2 cellular contexts compared by ENCODE assay signal in genomic region chr4:88531549-88531948, GRCh38.
TF ChIP-seq lines count a peak whose summit lies in the region.

No MANE protein-coding gene starts in this region.

TF ChIP-seq in GM23338, 12 proteins besides CTCF, POLR2A, EP300 and RAD21:
- TF ChIP-seq ZNF331 (CRISPR knock-in tag; IDR thresholded peaks at IDR 0.05; ENCODE audit: low read depth) (no peak), STAT1 (IDR thresholded peaks at IDR 0.05; ENCODE audit: unreplicated experiment) (no peak), EZH2phosphoT487 (IDR thresholded peaks at IDR 0.05; ENCODE audit: unreplicated experiment) (no peak), NANOG (IDR thresholded peaks at IDR 0.05; ENCODE audit: borderline replicate concordance) (no peak), REST (IDR thresholded peaks at IDR 0.05; ENCODE audit: unreplicated experiment) (no peak), JUNB (IDR thresholded peaks at IDR 0.05; ENCODE audit: unreplicated experiment) (no peak), EZH2 (IDR thresholded peaks at IDR 0.05; ENCODE audit: low read depth, unreplicated experiment) (no peak), POLR2AphosphoS5 (IDR thresholded peaks at IDR 0.05; ENCODE audit: low read depth) (no peak), ZNF114 (CRISPR knock-in tag; IDR thresholded peaks at IDR 0.05) (no peak), CREB1 (CRISPR knock-in tag; IDR thresholded peaks at IDR 0.05; ENCODE audit: low read depth) (no peak)
- TF ChIP-seq, protein P1, sequence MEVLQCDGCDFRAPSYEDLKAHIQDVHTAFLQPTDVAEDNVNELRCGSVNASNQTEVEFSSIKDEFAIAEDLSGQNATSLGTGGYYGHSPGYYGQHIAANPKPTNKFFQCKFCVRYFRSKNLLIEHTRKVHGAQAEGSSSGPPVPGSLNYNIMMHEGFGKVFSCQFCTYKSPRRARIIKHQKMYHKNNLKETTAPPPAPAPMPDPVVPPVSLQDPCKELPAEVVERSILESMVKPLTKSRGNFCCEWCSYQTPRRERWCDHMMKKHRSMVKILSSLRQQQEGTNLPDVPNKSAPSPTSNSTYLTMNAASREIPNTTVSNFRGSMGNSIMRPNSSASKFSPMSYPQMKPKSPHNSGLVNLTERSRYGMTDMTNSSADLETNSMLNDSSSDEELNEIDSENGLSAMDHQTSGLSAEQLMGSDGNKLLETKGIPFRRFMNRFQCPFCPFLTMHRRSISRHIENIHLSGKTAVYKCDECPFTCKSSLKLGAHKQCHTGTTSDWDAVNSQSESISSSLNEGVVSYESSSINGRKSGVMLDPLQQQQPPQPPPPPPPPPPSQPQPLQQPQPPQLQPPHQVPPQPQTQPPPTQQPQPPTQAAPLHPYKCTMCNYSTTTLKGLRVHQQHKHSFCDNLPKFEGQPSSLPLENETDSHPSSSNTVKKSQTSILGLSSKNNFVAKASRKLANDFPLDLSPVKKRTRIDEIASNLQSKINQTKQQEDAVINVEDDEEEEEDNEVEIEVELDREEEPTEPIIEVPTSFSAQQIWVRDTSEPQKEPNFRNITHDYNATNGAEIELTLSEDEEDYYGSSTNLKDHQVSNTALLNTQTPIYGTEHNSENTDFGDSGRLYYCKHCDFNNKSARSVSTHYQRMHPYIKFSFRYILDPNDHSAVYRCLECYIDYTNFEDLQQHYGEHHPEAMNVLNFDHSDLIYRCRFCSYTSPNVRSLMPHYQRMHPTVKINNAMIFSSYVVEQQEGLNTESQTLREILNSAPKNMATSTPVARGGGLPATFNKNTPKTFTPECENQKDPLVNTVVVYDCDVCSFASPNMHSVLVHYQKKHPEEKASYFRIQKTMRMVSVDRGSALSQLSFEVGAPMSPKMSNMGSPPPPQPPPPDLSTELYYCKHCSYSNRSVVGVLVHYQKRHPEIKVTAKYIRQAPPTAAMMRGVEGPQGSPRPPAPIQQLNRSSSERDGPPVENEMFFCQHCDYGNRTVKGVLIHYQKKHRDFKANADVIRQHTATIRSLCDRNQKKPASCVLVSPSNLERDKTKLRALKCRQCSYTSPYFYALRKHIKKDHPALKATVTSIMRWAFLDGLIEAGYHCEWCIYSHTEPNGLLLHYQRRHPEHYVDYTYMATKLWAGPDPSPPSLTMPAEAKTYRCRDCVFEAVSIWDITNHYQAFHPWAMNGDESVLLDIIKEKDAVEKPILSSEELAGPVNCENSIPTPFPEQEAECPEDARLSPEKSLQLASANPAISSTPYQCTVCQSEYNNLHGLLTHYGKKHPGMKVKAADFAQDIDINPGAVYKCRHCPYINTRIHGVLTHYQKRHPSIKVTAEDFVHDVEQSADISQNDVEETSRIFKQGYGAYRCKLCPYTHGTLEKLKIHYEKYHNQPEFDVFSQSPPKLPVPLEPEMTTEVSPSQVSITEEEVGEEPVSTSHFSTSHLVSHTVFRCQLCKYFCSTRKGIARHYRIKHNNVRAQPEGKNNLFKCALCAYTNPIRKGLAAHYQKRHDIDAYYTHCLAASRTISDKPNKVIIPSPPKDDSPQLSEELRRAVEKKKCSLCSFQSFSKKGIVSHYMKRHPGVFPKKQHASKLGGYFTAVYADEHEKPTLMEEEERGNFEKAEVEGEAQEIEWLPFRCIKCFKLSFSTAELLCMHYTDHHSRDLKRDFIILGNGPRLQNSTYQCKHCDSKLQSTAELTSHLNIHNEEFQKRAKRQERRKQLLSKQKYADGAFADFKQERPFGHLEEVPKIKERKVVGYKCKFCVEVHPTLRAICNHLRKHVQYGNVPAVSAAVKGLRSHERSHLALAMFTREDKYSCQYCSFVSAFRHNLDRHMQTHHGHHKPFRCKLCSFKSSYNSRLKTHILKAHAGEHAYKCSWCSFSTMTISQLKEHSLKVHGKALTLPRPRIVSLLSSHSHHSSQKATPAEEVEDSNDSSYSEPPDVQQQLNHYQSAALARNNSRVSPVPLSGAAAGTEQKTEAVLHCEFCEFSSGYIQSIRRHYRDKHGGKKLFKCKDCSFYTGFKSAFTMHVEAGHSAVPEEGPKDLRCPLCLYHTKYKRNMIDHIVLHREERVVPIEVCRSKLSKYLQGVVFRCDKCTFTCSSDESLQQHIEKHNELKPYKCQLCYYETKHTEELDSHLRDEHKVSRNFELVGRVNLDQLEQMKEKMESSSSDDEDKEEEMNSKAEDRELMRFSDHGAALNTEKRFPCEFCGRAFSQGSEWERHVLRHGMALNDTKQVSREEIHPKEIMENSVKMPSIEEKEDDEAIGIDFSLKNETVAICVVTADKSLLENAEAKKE (CRISPR knock-in tag; IDR thresholded peaks at IDR 0.05) = no peak
- TF ChIP-seq, protein P2, sequence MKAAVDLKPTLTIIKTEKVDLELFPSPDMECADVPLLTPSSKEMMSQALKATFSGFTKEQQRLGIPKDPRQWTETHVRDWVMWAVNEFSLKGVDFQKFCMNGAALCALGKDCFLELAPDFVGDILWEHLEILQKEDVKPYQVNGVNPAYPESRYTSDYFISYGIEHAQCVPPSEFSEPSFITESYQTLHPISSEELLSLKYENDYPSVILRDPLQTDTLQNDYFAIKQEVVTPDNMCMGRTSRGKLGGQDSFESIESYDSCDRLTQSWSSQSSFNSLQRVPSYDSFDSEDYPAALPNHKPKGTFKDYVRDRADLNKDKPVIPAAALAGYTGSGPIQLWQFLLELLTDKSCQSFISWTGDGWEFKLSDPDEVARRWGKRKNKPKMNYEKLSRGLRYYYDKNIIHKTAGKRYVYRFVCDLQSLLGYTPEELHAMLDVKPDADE (IDR thresholded peaks at IDR 0.05) = no peak

TF ChIP-seq in endothelial cell of umbilical vein, 7 proteins besides CTCF, POLR2A, EP300 and RAD21:
- no peak for TF ChIP-seq EZH2 (IDR thresholded peaks at IDR 0.05; ENCODE audit: borderline replicate concordance, low read depth, low read length, severe bottlenecking)
- no peak for TF ChIP-seq POLR2AphosphoS5 (IDR thresholded peaks at IDR 0.05; ENCODE audit: insufficient read depth, low read depth, low read length)
- TF ChIP-seq, protein P3, sequence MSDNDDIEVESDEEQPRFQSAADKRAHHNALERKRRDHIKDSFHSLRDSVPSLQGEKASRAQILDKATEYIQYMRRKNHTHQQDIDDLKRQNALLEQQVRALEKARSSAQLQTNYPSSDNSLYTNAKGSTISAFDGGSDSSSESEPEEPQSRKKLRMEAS (IDR thresholded peaks at IDR 0.05; ENCODE audit: insufficient read depth, insufficient read length) = no peak
- no peak for TF ChIP-seq JUN (IDR thresholded peaks at IDR 0.05; ENCODE audit: borderline replicate concordance, insufficient read depth, insufficient read length, low read depth)
- no peak for TF ChIP-seq MYC (IDR thresholded peaks at IDR 0.05; ENCODE audit: low read depth, low read length)
- TF ChIP-seq GATA2 (IDR thresholded peaks at IDR 0.05; ENCODE audit: insufficient read depth, insufficient read length, low read depth, low read length) = no peak
- no peak for TF ChIP-seq FOS (IDR thresholded peaks at IDR 0.05; ENCODE audit: borderline replicate concordance, insufficient read depth, low read length)
TF ChIP-seq in endothelial cell of umbilical vein: peak in this region for 0.
